8 cellular contexts compared by ENCODE assay signal in the genomic region with DNA sequence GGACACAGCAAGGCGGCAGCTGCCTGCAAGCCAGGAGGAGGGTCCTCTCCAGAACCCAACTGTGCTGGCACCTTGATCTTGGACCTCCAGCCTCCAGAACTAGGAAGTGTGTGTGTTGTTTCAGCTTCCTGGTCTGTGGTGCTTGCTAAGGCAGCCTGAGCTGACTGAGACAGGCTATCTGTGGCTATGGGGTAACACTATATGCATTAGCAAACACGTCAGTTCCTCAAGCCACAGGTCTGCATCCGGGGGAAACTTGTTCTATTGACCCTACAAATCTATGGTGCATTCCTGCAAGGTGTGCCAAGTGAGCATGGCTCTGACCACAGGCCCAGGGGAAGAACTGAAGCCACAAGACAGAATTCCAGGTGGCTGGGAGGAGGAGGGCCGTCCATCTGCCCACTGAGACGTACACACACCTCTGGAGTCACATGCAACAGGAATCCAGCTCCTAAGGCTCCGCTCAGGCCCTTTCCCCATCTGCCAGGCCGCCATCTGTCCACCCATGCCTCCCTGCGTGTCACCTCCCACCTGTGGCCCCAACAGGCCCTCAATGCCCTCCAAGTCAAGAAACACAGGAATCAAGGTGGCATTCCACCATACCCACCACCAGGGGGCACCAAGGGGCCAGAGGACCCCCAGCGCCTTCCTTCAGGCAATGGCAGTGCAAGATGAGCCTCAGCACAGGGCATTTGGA.
DNase-seq lines count a peak whose midpoint lies in the region; ATAC-seq and TF ChIP-seq lines count a peak whose summit lies in the region.

No MANE protein-coding gene starts in this region.

- in situ Hi-C loops in ACHN (cut with HindIII; ENCODE audit: low pct_ligation_motif_present, low pct_unique_long_range_greater_than_20kb, low sequenced_read_pairs) = no loop called here

- H3K9me3 ChIP-seq in WERI-Rb-1 (ENCODE audit: severe bottlenecking) = no peaks in the 10 kb centered on the region
- H3K9me3 ChIP-seq in breast epithelium = no peaks in the 10 kb centered on the region

- no peaks in the 10 kb centered on the region for H3K4me1 ChIP-seq in breast epithelium

- TF ChIP-seq POLR2A in breast epithelium (IDR thresholded peaks at IDR 0.05) = no peak

- H3K36me3 ChIP-seq in WERI-Rb-1 (peaks cover 4% of the 10 kb centered on the region; the same call in 1 of the 2 replicates), breast epithelium (no peaks in the 10 kb centered on the region)

- ATAC-seq in GM18511 (IDR thresholded peaks at IDR 0.05; ENCODE audit: unreplicated experiment) (peak; percentile 57), HG03439 (IDR thresholded peaks at IDR 0.05; ENCODE audit: unreplicated experiment) (no peak)

- H3K27me3 ChIP-seq in WERI-Rb-1 (ENCODE audit: insufficient read depth, low read depth, severe bottlenecking) (no peaks in the 10 kb centered on the region), breast epithelium (no peaks in the 10 kb centered on the region)

- H3K27ac ChIP-seq in WERI-Rb-1 = peak overlapping the region; percentile 67
- H3K27ac ChIP-seq in breast epithelium = no peak overlapping the region

- TF ChIP-seq CTCF in WERI-Rb-1 (IDR thresholded peaks at IDR 0.05; ENCODE audit: low read depth, low read length) (peak; percentile 92), breast epithelium (IDR thresholded peaks at IDR 0.05) (peak; percentile 63 to 78 (median 72))

- H3K4me3 ChIP-seq in WERI-Rb-1 (ENCODE audit: low read depth, low read length) (no peak overlapping the region), breast epithelium (no peak overlapping the region)

- peak; percentile 51 for DNase-seq in ACHN
- DNase-seq in NCI-H128 (lab: John Stamatoyannopoulos, UW; ENCODE audit: unreplicated experiment) = peak; percentile 41
- DNase-seq in WERI-Rb-1 = peak; percentile 96
- DNase-seq in breast epithelium (ENCODE audit: low spot score in 2 of 2) = peak; percentile 38 to 63
- DNase-seq in kidney glomerular epithelial cell (lab: John Stamatoyannopoulos, UW) = peak; percentile 61
- DNase-seq in stimulated activated CD4-positive, alpha-beta T cell treated with anti-CD3 and anti-CD28 coated beads, TNF-alpha, amount 100 ng/mL, for 1 hour (ENCODE audit: low read depth in 3 of 3, low spot score in 1 of 3) = peak in 2 of 3 donors; percentile 7 to 48

- intact Hi-C loops in breast epithelium (cut with DNase I; ENCODE audit: low total_unique reads) = no loop called here

Comparison
In these comparisons a context has a peak if more than half of its experiments do, and no peak if none do; other contexts are left out.
1. DNase-seq: peak in every context shown above with its lines; median percentile 96 in WERI-Rb-1; 61 in kidney glomerular epithelial cell; 51 in ACHN; 50 in breast epithelium; 41 in NCI-H128; 28 in stimulated activated CD4-positive, alpha-beta T cell treated with anti-CD3 and anti-CD28 coated beads, TNF-alpha, amount 100 ng/mL, for 1 hour.